In the genomic region with DNA sequence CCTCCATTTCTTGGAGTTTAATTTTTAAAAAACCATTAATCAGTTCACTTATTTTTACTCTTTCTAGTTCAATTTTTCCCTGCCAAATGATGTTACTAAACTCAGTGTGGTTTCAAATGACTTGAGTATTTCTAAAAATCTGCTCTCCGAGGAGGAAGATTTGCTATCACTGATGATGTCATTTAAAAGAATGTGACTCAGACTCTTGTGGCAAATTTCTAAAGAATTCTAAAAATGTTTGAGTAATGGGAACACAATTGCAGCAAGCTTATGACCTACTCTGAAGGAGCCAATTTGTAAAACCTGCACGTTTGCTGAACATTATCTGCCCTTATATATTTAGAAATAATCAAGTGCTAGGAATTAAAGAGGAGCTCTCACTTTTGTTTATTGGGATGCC, we compare ENCODE assay signal across 10 cellular contexts.
A peak's percentile ranks its signal among the peaks of the same experiment; 100 is the strongest.
DNase-seq lines count a peak whose midpoint lies in the region; ATAC-seq, FAIRE-seq and TF ChIP-seq lines count a peak whose summit lies in the region.
"Had no signal": no experiment of that assay in that cellular context is flagged by ENCODE, and none has a peak within 500 bp of the region (broad histone marks: within the 10 kb centered on the region; RNA-seq: fewer than 3 reads in every experiment).

No MANE protein-coding gene starts in this region.

- FAIRE-seq in astrocyte (lab: Jason Lieb, UNC), result peak; percentile 72

- H3K4me3 ChIP-seq in AG09309 (ENCODE audit: control insufficient read depth, low read depth, low read length) (no peak overlapping the region), astrocyte (ENCODE audit: insufficient read depth, low read depth, low read length) (no peak overlapping the region)
- H3K4me3 ChIP-seq: upper lobe of left lung had no signal

- no peaks in the 10 kb centered on the region for H3K27me3 ChIP-seq in astrocyte (ENCODE audit: insufficient read depth, low read length)
- H3K27me3 ChIP-seq: upper lobe of left lung had no signal

- H3K27ac ChIP-seq in astrocyte (ENCODE audit: low read depth, low read length), result peak overlapping the region; percentile 59

- H3K9me3 Mint-ChIP-seq in astrocyte (ENCODE audit: unreplicated experiment) (no peaks in the 10 kb centered on the region), mesothelial cell of epicardium (no peaks in the 10 kb centered on the region)
- H3K9me3 Mint-ChIP-seq: IgD-negative memory B cell had no signal

- H3K4me1 Mint-ChIP-seq in astrocyte (ENCODE audit: low read depth, unreplicated experiment), result peaks cover 40% of the 10 kb centered on the region
- H3K4me1 Mint-ChIP-seq in mesothelial cell of epicardium, result peaks cover 54% of the 10 kb centered on the region

- H3K79me2 ChIP-seq in astrocyte (ENCODE audit: insufficient read depth, low read length), result peaks cover 8% of the 10 kb centered on the region

- TF ChIP-seq POLR2A in GM18505 (IDR thresholded peaks at IDR 0.05; ENCODE audit: borderline replicate concordance, extremely low read depth, insufficient read depth, insufficient read length), result no peak

- ATAC-seq in GM18870 (IDR thresholded peaks at IDR 0.05; ENCODE audit: unreplicated experiment) (no peak), GM18505 (IDR thresholded peaks at IDR 0.05; ENCODE audit: unreplicated experiment) (no peak), HG03460 (IDR thresholded peaks at IDR 0.05; ENCODE audit: unreplicated experiment) (no peak)

- H3K27me3 Mint-ChIP-seq in astrocyte (ENCODE audit: low read depth, unreplicated experiment) (peaks cover 2% of the 10 kb centered on the region), mesothelial cell of epicardium (ENCODE audit: low read depth) (no peaks in the 10 kb centered on the region)
- H3K27me3 Mint-ChIP-seq: IgD-negative memory B cell had no signal

- TF ChIP-seq CTCF in AG09309 (IDR thresholded peaks at IDR 0.05; ENCODE audit: control insufficient read depth, insufficient read depth, low read depth, low read length, missing control alignments), result no peak
- TF ChIP-seq CTCF in astrocyte (IDR thresholded peaks at IDR 0.05; ENCODE audit: insufficient read depth, low read depth, low read length), result no peak
- no peak for TF ChIP-seq CTCF in mesothelial cell of epicardium (IDR thresholded peaks at IDR 0.05; ENCODE audit: unreplicated experiment)

- H3K4me3 Mint-ChIP-seq in astrocyte (ENCODE audit: unreplicated experiment), result no peak overlapping the region
- no peak overlapping the region for H3K4me3 Mint-ChIP-seq in mesothelial cell of epicardium

- H3K4me1 ChIP-seq in astrocyte (ENCODE audit: insufficient read depth, low read length), result peaks cover 30% of the 10 kb centered on the region

- H3K27ac Mint-ChIP-seq in astrocyte (ENCODE audit: unreplicated experiment) (peak overlapping the region; percentile 93), mesothelial cell of epicardium (peak overlapping the region; percentile 80)

- no peaks in the 10 kb centered on the region for H3K36me3 ChIP-seq in astrocyte (ENCODE audit: insufficient read depth, low read length)
- H3K36me3 ChIP-seq: upper lobe of left lung had no signal

- H3K4me2 ChIP-seq in astrocyte (ENCODE audit: low read length), result peak overlapping the region; percentile 49

- no peaks in the 10 kb centered on the region for H4K20me1 ChIP-seq in astrocyte (ENCODE audit: insufficient read depth, low read length)

- no peaks in the 10 kb centered on the region for H3K36me3 Mint-ChIP-seq in astrocyte (ENCODE audit: low read depth, unreplicated experiment)
- H3K36me3 Mint-ChIP-seq in mesothelial cell of epicardium, result no peaks in the 10 kb centered on the region
- H3K36me3 Mint-ChIP-seq: IgD-negative memory B cell had no signal

- H3K9me3 ChIP-seq in astrocyte (ENCODE audit: insufficient read depth, low read depth, low read length), result no peaks in the 10 kb centered on the region
- H3K9me3 ChIP-seq: upper lobe of left lung had no signal

- peak; percentile 85 for DNase-seq in AG09309 (ENCODE audit: low read depth)
- peak; percentile 88 for DNase-seq in LHCN-M2 (ENCODE audit: low read depth)
- peak; percentile 95 for DNase-seq in astrocyte (ENCODE audit: low read depth)
- DNase-seq in mesothelial cell of epicardium (ENCODE audit: low spot score in 2 of 2, unreplicated experiment in 2 of 2), result no peak
- DNase-seq in NCI-H1048 (lab: John Stamatoyannopoulos, UW), result no peak
- DNase-seq: upper lobe of left lung had no signal

- no peak overlapping the region for H2AFZ ChIP-seq in astrocyte (ENCODE audit: low read depth, low read length)

- peak overlapping the region; percentile 26 for H3K9ac ChIP-seq in astrocyte (ENCODE audit: low read length)

Comparison
In these comparisons a context has a peak if more than half of its experiments do, and no peak if none do; other contexts are left out.
1. DNase-seq: peak in AG09309 (single experiment), LHCN-M2 (single experiment) and astrocyte (single experiment); none in mesothelial cell of epicardium (0 of 2) and NCI-H1048 (single experiment).